ENCODE assay signal across 21 cellular contexts in genomic region chr1:203934027-203934426, GRCh38.
"Had no signal": no experiment of that assay in that cellular context is flagged by ENCODE, and none has a peak within 500 bp of the region (broad histone marks: within the 10 kb centered on the region; RNA-seq: fewer than 3 reads in every experiment).

No MANE protein-coding gene starts in this region.

- ATAC-seq: activated CD4-positive, alpha-beta T cell treated with anti-CD3 and anti-CD28 coated beads for 36 hours; activated naive CD8-positive, alpha-beta T cell treated with anti-CD3 and anti-CD28 coated beads, Interleukin-2, amount 50 U/mL, for 24 hours; left lobe of liver; stimulated activated naive CD8-positive, alpha-beta T cell treated with anti-CD3 and anti-CD28 coated beads, Interleukin-15, Interleukin-2, amounts not matched to agents 100 U/mL and 50 U/mL, for 24 hours; WTC11 had no signal

- H3K36me3 ChIP-seq: brain microvascular endothelial cell, prostate gland, right atrium auricular region, tibial artery had no signal

- H3K36me3 Mint-ChIP-seq: WTC11 had no signal

- H3K4me3 Mint-ChIP-seq: activated CD4-positive, alpha-beta memory T cell treated with anti-CD3 and anti-CD28 coated beads, Interleukin-2, amount 10 ng/mL, durations not matched to agents 7 days and 5 days; activated CD4-positive, alpha-beta T cell treated with anti-CD3 and anti-CD28 coated beads for 36 hours; activated naive CD8-positive, alpha-beta T cell treated with anti-CD3 and anti-CD28 coated beads, Interleukin-2, amount 50 U/mL, for 24 hours; T-helper 2 cell treated with Interferon-gamma antibody and Interleukin-4, amounts not matched to agents 5 μg/mL and 100 μg/mL, for 36 hours; WTC11 had no signal

- DNase-seq: activated CD4-positive, alpha-beta memory T cell treated with anti-CD3 and anti-CD28 coated beads, Interleukin-2, amount 10 ng/mL, durations not matched to agents 7 days and 5 days; activated CD4-positive, alpha-beta T cell treated with anti-CD3 and anti-CD28 coated beads for 36 hours; activated naive CD4-positive, alpha-beta T cell treated with Interleukin-2 at 50 U/mL for 16 hours; activated naive CD8-positive, alpha-beta T cell treated with anti-CD3 and anti-CD28 coated beads, Interleukin-2, amount 50 U/mL, for 24 hours; activated T-cell treated with anti-CD3 and anti-CD28 coated beads, Interleukin-2, amount 50 U/mL, for 1 hour; aorta; brain microvascular endothelial cell; cerebellar nuclear complex; cortex of kidney; effector CD8-positive, alpha-beta T cell; stimulated activated naive CD8-positive, alpha-beta T cell treated with anti-CD3 and anti-CD28 coated beads, Interleukin-15, Interleukin-2, amounts not matched to agents 100 U/mL and 50 U/mL, for 24 hours; substantia nigra; tibial artery had no signal

- H3K4me1 Mint-ChIP-seq: activated naive CD8-positive, alpha-beta T cell treated with anti-CD3 and anti-CD28 coated beads, Interleukin-2, amount 50 U/mL, for 24 hours; WTC11 had no signal

- H3K9me3 ChIP-seq: prostate gland, right atrium auricular region, tibial artery had no signal

- H3K4me3 ChIP-seq: hepatocyte, lung, prostate gland, right atrium auricular region, tibial artery had no signal

- H3K27ac Mint-ChIP-seq: activated CD4-positive, alpha-beta memory T cell treated with anti-CD3 and anti-CD28 coated beads, Interleukin-2, amount 10 ng/mL, durations not matched to agents 7 days and 5 days; activated CD4-positive, alpha-beta T cell treated with anti-CD3 and anti-CD28 coated beads for 36 hours; activated naive CD8-positive, alpha-beta T cell treated with anti-CD3 and anti-CD28 coated beads, Interleukin-2, amount 50 U/mL, for 24 hours; activated T-helper 2 cell treated with anti-CD3 and anti-CD28 coated beads, Interferon-gamma antibody, Interleukin-2, Interleukin-4, amounts not matched to agents 10 μg/mL and 5 μg/mL and 100 μg/mL, durations not matched to agents 14 hours and 24 hours and 36 hours; T-helper 2 cell treated with Interferon-gamma antibody and Interleukin-4, amounts not matched to agents 5 μg/mL and 100 μg/mL, for 36 hours; WTC11 had no signal

- H3K9me3 Mint-ChIP-seq: activated CD4-positive, alpha-beta memory T cell treated with anti-CD3 and anti-CD28 coated beads, Interleukin-2, amount 10 ng/mL, durations not matched to agents 7 days and 5 days; activated naive CD8-positive, alpha-beta T cell treated with anti-CD3 and anti-CD28 coated beads, Interleukin-2, amount 50 U/mL, for 24 hours; activated T-helper 2 cell treated with anti-CD3 and anti-CD28 coated beads, Interferon-gamma antibody, Interleukin-2, Interleukin-4, amounts not matched to agents 10 μg/mL and 5 μg/mL and 100 μg/mL, durations not matched to agents 14 hours and 24 hours and 36 hours; T-helper 2 cell treated with Interferon-gamma antibody and Interleukin-4, amounts not matched to agents 5 μg/mL and 100 μg/mL, for 36 hours; WTC11 had no signal

- H3K27ac ChIP-seq: brain microvascular endothelial cell, hepatocyte, prostate gland, right atrium auricular region, tibial artery had no signal

- H3K27me3 ChIP-seq: brain microvascular endothelial cell, hepatocyte, right atrium auricular region had no signal

- H3K4me1 ChIP-seq: prostate gland, right atrium auricular region, tibial artery had no signal
